ENCODE assay signal across 18 cellular contexts in the genomic region with DNA sequence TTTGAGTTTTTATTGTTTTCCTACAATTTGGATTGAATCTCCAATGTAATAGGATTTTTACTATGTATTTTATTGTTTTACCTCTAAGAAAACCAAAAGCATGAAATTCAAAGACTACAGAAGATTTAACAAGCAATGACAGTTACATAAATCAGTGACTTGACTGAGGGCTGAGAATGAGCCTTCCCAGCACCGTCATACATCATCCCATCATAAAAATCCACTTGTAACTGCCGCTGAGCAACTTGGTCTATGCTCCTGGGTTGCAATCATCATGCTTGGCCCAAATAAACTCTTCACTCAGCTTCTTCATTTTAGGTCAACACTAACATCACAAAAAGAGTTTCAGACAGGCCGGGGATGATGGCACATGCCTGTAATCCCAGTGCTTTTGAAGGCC. TPM values are rescaled to one million over a fixed set of nuclear protein-coding genes. Genes with fewer than 3 reads are reported as not detected.
DNase-seq lines count a peak whose midpoint lies in the region; ATAC-seq and TF ChIP-seq lines count a peak whose summit lies in the region.
"Had no signal": no experiment of that assay in that cellular context is flagged by ENCODE, and none has a peak within 500 bp of the region (broad histone marks: within the 10 kb centered on the region; RNA-seq: fewer than 3 reads in every experiment).

No MANE protein-coding gene starts in this region.

- H3K9me3 ChIP-seq in HEK293 (ENCODE audit: control insufficient read depth, insufficient read depth, low read depth, low read length) (no peaks in the 10 kb centered on the region), T-helper 17 cell (ENCODE audit: control insufficient read depth, low read length, poor library complexity, severe bottlenecking) (no peaks in the 10 kb centered on the region), colonic mucosa (no peaks in the 10 kb centered on the region), mucosa of descending colon (no peaks in the 10 kb centered on the region), BE2C (no peaks in the 10 kb centered on the region)
- H3K9me3 ChIP-seq: HAP-1 had no signal

- peaks cover 10% of the 10 kb centered on the region for H3K4me1 Mint-ChIP-seq in T-helper 17 cell
- H3K4me1 Mint-ChIP-seq: GM23338 had no signal

- H3K27ac ChIP-seq in HEK293 (ENCODE audit: extremely low read depth, low read depth, low read length) (0 out of 2 replicates have a peak overlapping the region, but pooled peaks have one; percentile 6), colonic mucosa (peak overlapping the region; percentile 28)
- H3K27ac ChIP-seq: BLaER1 treated with 17β-estradiol and CSF1 and Interleukin-3, amounts not matched to agents 10 nM and 100 nM had no signal

- peaks cover 0 to 4% of the 10 kb centered on the region in 2 experiments; a peak in 2 of 3 replicates for H3K36me3 ChIP-seq in HEK293 (ENCODE audit: control insufficient read depth in 2 of 2, insufficient read depth in 1 of 2, low read length in 2 of 2)
- no peaks in the 10 kb centered on the region for H3K36me3 ChIP-seq in colonic mucosa
- no peaks in the 10 kb centered on the region for H3K36me3 ChIP-seq in mucosa of descending colon (ENCODE audit: low read depth)
- peaks cover 3% of the 10 kb centered on the region; the same call in 1 of the 2 replicates for H3K36me3 ChIP-seq in BE2C

- H3K4me3 Mint-ChIP-seq in T-helper 17 cell, result no peak overlapping the region
- H3K4me3 Mint-ChIP-seq: B cell; CD14-positive monocyte; CD4-positive, alpha-beta T cell; CD8-positive, alpha-beta memory T cell; GM23338 had no signal

- no peaks in the 10 kb centered on the region for H3K27me3 Mint-ChIP-seq in T-helper 17 cell
- H3K27me3 Mint-ChIP-seq: B cell; CD4-positive, alpha-beta T cell; CD8-positive, alpha-beta memory T cell had no signal

- intact Hi-C loops in colonic mucosa (cut with DNase I) (no loop called here), mucosa of descending colon (cut with DNase I, micrococcal nuclease) (no loop called here)

- POLR2A ChIA-PET in HEK293 (lab: Yijun Ruan, JAX), result no interaction called here

- H3K27me3 ChIP-seq in colonic mucosa (no peaks in the 10 kb centered on the region), BE2C (no peaks in the 10 kb centered on the region)
- H3K27me3 ChIP-seq: BLaER1 treated with 17β-estradiol and CSF1 and Interleukin-3, amounts not matched to agents 10 nM and 100 nM had no signal

- H3K36me3 Mint-ChIP-seq in T-helper 17 cell (ENCODE audit: low read depth), result no peaks in the 10 kb centered on the region

- TF ChIP-seq CTCF in HEK293 (tag by site-specific recombination; IDR thresholded peaks at IDR 0.05) (no peak), colonic mucosa (IDR thresholded peaks at IDR 0.05) (no peak), mucosa of descending colon (IDR thresholded peaks at IDR 0.05) (no peak), BE2C (IDR thresholded peaks at IDR 0.05; ENCODE audit: low read depth, low read length) (no peak)

- H3K27ac Mint-ChIP-seq in T-helper 17 cell, result peak overlapping the region; percentile 66
- H3K27ac Mint-ChIP-seq: B cell; CD4-positive, alpha-beta T cell; GM23338 had no signal

- ATAC-seq in T-helper 17 cell (no peak), mucosa of descending colon (peak; percentile 60)
- ATAC-seq: GM23338 had no signal

- H3K4me1 ChIP-seq in HEK293 (ENCODE audit: control insufficient read depth, insufficient read depth, low read length) (peaks cover 11% of the 10 kb centered on the region; the same call in 1 of the 2 replicates), colonic mucosa (peaks cover 3% of the 10 kb centered on the region), mucosa of descending colon (ENCODE audit: low read depth) (peaks cover 27% of the 10 kb centered on the region), BE2C (no peaks in the 10 kb centered on the region)
- H3K4me1 ChIP-seq: HAP-1 had no signal

- no peak overlapping the region for H3K4me3 ChIP-seq in HEK293 (ENCODE audit: low read depth, low read length)
- no peak overlapping the region for H3K4me3 ChIP-seq in colonic mucosa
- no peak overlapping the region for H3K4me3 ChIP-seq in mucosa of descending colon
- H3K4me3 ChIP-seq in BE2C (ENCODE audit: low read depth, low read length), result no peak overlapping the region
- H3K4me3 ChIP-seq: BLaER1 treated with 17β-estradiol and CSF1 and Interleukin-3, amounts not matched to agents 10 nM and 100 nM; GM23338; HAP-1 had no signal

- CTCF ChIA-PET in HEK293 (lab: Yijun Ruan, JAX), result no interaction called here

- no peak for DNase-seq in T-helper 17 cell
- no peak for DNase-seq in colonic mucosa
- no peak for DNase-seq in mucosa of descending colon
- DNase-seq in BE2C, result no peak
- no peak for DNase-seq in Kasumi-1 (lab: John Stamatoyannopoulos, UW)
- no peak for DNase-seq in NCI-H446 treated with DMSO at 0.1 percent for 48 hours (lab: John Stamatoyannopoulos, UW)
- no peak for DNase-seq in iPS-NIHi11 (ENCODE audit: low spot score)
- DNase-seq: CD4-positive, alpha-beta T cell; CD8-positive, alpha-beta memory T cell; DMS53; DMS79 treated with DMSO at 0.1 percent for 48 hours; GF-D8 had no signal

- H3K9ac ChIP-seq in colonic mucosa (ENCODE audit: low read depth in 2 of 2, low read length in 2 of 2), result no peak overlapping the region
- H3K9ac ChIP-seq: BLaER1 treated with 17β-estradiol and CSF1 and Interleukin-3, amounts not matched to agents 10 nM and 100 nM had no signal

TF ChIP-seq in HEK293, 187 proteins besides CTCF, POLR2A, EP300 and RAD21 (continues in another document):
- TF ChIP-seq ZNF664 (tag by site-specific recombination; IDR thresholded peaks at IDR 0.05) (no peak), OSR2 (tag by site-specific recombination; IDR thresholded peaks at IDR 0.05) (0 out of 2 replicates have a peak, but pooled peaks have one; percentile 12), ZSCAN30 (tag by site-specific recombination; IDR thresholded peaks at IDR 0.05) (0 out of 2 replicates have a peak, but pooled peaks have one; percentile 30), ZNF830 (tag by site-specific recombination; IDR thresholded peaks at IDR 0.05; ENCODE audit: low read depth) (no peak), FEZF1 (tag by site-specific recombination; IDR thresholded peaks at IDR 0.05) (peak; percentile 70)
- TF ChIP-seq, protein P1, sequence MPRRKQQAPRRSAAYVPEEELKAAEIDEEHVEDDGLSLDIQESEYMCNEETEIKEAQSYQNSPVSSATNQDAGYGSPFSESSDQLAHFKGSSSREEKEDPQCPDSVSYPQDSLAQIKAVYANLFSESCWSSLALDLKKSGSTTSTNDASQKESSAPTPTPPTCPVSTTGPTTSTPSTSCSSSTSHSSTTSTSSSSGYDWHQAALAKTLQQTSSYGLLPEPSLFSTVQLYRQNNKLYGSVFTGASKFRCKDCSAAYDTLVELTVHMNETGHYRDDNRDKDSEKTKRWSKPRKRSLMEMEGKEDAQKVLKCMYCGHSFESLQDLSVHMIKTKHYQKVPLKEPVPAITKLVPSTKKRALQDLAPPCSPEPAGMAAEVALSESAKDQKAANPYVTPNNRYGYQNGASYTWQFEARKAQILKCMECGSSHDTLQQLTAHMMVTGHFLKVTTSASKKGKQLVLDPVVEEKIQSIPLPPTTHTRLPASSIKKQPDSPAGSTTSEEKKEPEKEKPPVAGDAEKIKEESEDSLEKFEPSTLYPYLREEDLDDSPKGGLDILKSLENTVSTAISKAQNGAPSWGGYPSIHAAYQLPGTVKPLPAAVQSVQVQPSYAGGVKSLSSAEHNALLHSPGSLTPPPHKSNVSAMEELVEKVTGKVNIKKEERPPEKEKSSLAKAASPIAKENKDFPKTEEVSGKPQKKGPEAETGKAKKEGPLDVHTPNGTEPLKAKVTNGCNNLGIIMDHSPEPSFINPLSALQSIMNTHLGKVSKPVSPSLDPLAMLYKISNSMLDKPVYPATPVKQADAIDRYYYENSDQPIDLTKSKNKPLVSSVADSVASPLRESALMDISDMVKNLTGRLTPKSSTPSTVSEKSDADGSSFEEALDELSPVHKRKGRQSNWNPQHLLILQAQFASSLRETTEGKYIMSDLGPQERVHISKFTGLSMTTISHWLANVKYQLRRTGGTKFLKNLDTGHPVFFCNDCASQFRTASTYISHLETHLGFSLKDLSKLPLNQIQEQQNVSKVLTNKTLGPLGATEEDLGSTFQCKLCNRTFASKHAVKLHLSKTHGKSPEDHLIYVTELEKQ (tag by site-specific recombination; IDR thresholded peaks at IDR 0.05; ENCODE audit: borderline replicate concordance), result 0 out of 2 replicates have a peak, but pooled peaks have one; percentile 11
- TF ChIP-seq, protein P2, sequence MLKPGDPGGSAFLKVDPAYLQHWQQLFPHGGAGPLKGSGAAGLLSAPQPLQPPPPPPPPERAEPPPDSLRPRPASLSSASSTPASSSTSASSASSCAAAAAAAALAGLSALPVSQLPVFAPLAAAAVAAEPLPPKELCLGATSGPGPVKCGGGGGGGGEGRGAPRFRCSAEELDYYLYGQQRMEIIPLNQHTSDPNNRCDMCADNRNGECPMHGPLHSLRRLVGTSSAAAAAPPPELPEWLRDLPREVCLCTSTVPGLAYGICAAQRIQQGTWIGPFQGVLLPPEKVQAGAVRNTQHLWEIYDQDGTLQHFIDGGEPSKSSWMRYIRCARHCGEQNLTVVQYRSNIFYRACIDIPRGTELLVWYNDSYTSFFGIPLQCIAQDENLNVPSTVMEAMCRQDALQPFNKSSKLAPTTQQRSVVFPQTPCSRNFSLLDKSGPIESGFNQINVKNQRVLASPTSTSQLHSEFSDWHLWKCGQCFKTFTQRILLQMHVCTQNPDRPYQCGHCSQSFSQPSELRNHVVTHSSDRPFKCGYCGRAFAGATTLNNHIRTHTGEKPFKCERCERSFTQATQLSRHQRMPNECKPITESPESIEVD (tag by site-specific recombination; IDR thresholded peaks at IDR 0.05), result peak; percentile 96

RNA-seq across cellular contexts. Expression of a gene that starts 13.5 kb away (rescaled TPM):
- total RNA-seq in T-helper 17 cell, result 10 to 100 TPM; 59.4 to 72.9 TPM
- total RNA-seq in colonic mucosa, result 100 to 1,000 TPM; 129 to 136 TPM
- total RNA-seq in mucosa of descending colon, result 100 to 1,000 TPM in 2 of 3 donors, 10 to 100 TPM in 1; 97.5 to 155 (median 116) TPM
- 47.5 TPM for polyA plus RNA-seq in BE2C (2012; ENCODE audit: insufficient read depth, insufficient read length, low read depth)
